Comparison of ENCODE assay signal across 19 cellular contexts in genomic region chr3:167669699-167670098, GRCh38. TPM values are rescaled to one million over a fixed set of nuclear protein-coding genes. Genes with fewer than 3 reads are reported as not detected.
DNase-seq lines count a peak whose midpoint lies in the region; ATAC-seq, FAIRE-seq and TF ChIP-seq lines count a peak whose summit lies in the region.
"Had no signal": no experiment of that assay in that cellular context is flagged by ENCODE, and none has a peak within 500 bp of the region (broad histone marks: within the 10 kb centered on the region; RNA-seq: fewer than 3 reads in every experiment).

No MANE protein-coding gene starts in this region.

- H3K4me1 ChIP-seq in HUES6 (ENCODE audit: control insufficient read depth, insufficient read depth, low read length) (no peaks in the 10 kb centered on the region), K562 (replicated peaks in 1 of 2; ENCODE audit: control insufficient read depth in 2 of 2, insufficient read depth in 2 of 2, low read length in 2 of 2) (no peaks in the 10 kb centered on the region), HepG2 (ENCODE audit: insufficient read depth, low read length) (no peaks in the 10 kb centered on the region), small intestine (ENCODE audit: control insufficient read depth in 2 of 2, insufficient read depth in 1 of 2, low read depth in 1 of 2, low read length in 1 of 2) (peaks cover 0 to 7% of the 10 kb centered on the region in 2 donors)
- H3K4me1 ChIP-seq: A549, BE2C had no signal

- ATAC-seq in K562 (peak; percentile 16), HepG2 (peak; percentile 59)
- ATAC-seq: A549, GM12878 had no signal

- no peaks in the 10 kb centered on the region for H3K9me3 ChIP-seq in HUES6 (ENCODE audit: control insufficient read depth, insufficient read depth, low read depth, low read length)
- no peaks in the 10 kb centered on the region for H3K9me3 ChIP-seq in K562 (replicated peaks; ENCODE audit: control insufficient read depth, insufficient read depth, low read depth, low read length)
- H3K9me3 ChIP-seq in HepG2 (ENCODE audit: low read length): no peaks in the 10 kb centered on the region
- no peaks in the 10 kb centered on the region for H3K9me3 ChIP-seq in small intestine (ENCODE audit: control insufficient read depth, low read depth)
- H3K9me3 ChIP-seq: BE2C, HAP-1 had no signal

- 0 out of 2 replicates have a peak overlapping the region, but pooled peaks have one; percentile 4 for H3K27ac ChIP-seq in HUES6 (ENCODE audit: low read depth, low read length)
- H3K27ac ChIP-seq in K562 (ENCODE audit: extremely low read depth, low read depth, low read length): no peak overlapping the region
- no peak overlapping the region for H3K27ac ChIP-seq in HepG2 (ENCODE audit: extremely low read length, insufficient read depth, low read length)
- peak overlapping the region in 1 of 2 donors; percentile 51 for H3K27ac ChIP-seq in small intestine (ENCODE audit: low read depth in 1 of 2, low read length in 1 of 2)
- H3K27ac ChIP-seq: A549, C4-2B, GM23248 had no signal

- TF ChIP-seq RAD21 in K562 (CRISPR knock-in tag; conservative IDR thresholded peaks at IDR 0.05 in 1 of 2, IDR thresholded peaks at IDR 0.05 in 1 of 2): no peak
- no peak for TF ChIP-seq RAD21 in HepG2 (CRISPR knock-in tag; IDR thresholded peaks at IDR 0.05)

- H4K20me1 ChIP-seq in K562 (replicated peaks; ENCODE audit: control insufficient read depth, insufficient read depth, low read length) (no peaks in the 10 kb centered on the region), HepG2 (ENCODE audit: insufficient read depth, low read length) (no peaks in the 10 kb centered on the region)

- POLR2A ChIA-PET in K562 (lab: Yijun Ruan, JAX) (interaction anchor here (0.8 kb wide), 1 partner anchor 16 kb away, joined by 3 read pairs; the partner anchor contains the start of gene WDR49), HepG2 (lab: Yijun Ruan, JAX) (no interaction called here)

- TF ChIP-seq POLR2A in K562 (conservative IDR thresholded peaks at IDR 0.05): peak; percentile 60
- TF ChIP-seq POLR2A in HepG2 (IDR thresholded peaks at IDR 0.05; ENCODE audit: insufficient read depth in 1 of 2, low read depth in 2 of 2, low read length in 2 of 2): no peak
- no peak for TF ChIP-seq POLR2A in lower leg skin (IDR thresholded peaks at IDR 0.05)

- H3K4me2 ChIP-seq in K562 (ENCODE audit: insufficient read depth, low read length) (no peak overlapping the region), HepG2 (ENCODE audit: low read depth, low read length) (no peak overlapping the region)
- H3K4me2 ChIP-seq: A549 had no signal

- H3K9me1 ChIP-seq in K562 (ENCODE audit: control insufficient read depth, insufficient read depth, low read length): no peaks in the 10 kb centered on the region

- no peak overlapping the region for H3K9ac ChIP-seq in HUES6 (ENCODE audit: low read length)
- H3K9ac ChIP-seq in K562 (ENCODE audit: insufficient read depth in 1 of 2, low read depth in 2 of 2, low read length in 2 of 2): no peak overlapping the region
- H3K9ac ChIP-seq in HepG2 (ENCODE audit: insufficient read depth, low read depth, low read length): no peak overlapping the region
- H3K9ac ChIP-seq: GM23248 had no signal

- H3K27me3 ChIP-seq in HUES6 (ENCODE audit: control insufficient read depth, insufficient read depth, low read length) (no peaks in the 10 kb centered on the region), K562 (ENCODE audit: control insufficient read depth in 2 of 2, insufficient read depth in 2 of 2, low read length in 2 of 2) (no peaks in the 10 kb centered on the region), HepG2 (ENCODE audit: control insufficient read depth in 1 of 2, insufficient read depth in 2 of 2, low read length in 2 of 2) (no peaks in the 10 kb centered on the region), small intestine (ENCODE audit: control insufficient read depth in 2 of 2, insufficient read depth in 2 of 2, low read length in 2 of 2) (no peaks in the 10 kb centered on the region)
- H3K27me3 ChIP-seq: BE2C had no signal

- CTCF ChIA-PET in K562 (lab: Yijun Ruan, JAX; ENCODE audit: low intra/inter-chr PET ratio) (no interaction called here), HepG2 (lab: Yijun Ruan, JAX; ENCODE audit: low intra/inter-chr PET ratio, low total read pairs) (no interaction called here)

- H2AFZ ChIP-seq in K562 (ENCODE audit: low read depth, low read length): no peak overlapping the region
- H2AFZ ChIP-seq in HepG2 (ENCODE audit: low read length): no peak overlapping the region
- H2AFZ ChIP-seq: GM23248 had no signal

- TF ChIP-seq EP300 in K562 (IDR thresholded peaks at IDR 0.05; ENCODE audit: low read length): no peak
- TF ChIP-seq EP300 in HepG2 (IDR thresholded peaks at IDR 0.05; ENCODE audit: low read depth in 2 of 2, low read length in 2 of 2): no peak
- no peak for TF ChIP-seq EP300 in HepG2 (CRISPR knock-in tag; IDR thresholded peaks at IDR 0.05; ENCODE audit: borderline replicate concordance)

- in situ Hi-C loops in K562 (cut with MboI): no loop called here
- in situ Hi-C loops in HepG2 (cut with HindIII; ENCODE audit: extremely low pct_ligation_motif_present, low pct_unique_long_range_greater_than_20kb): no loop called here

- no peak for TF ChIP-seq CTCF in K562 (IDR thresholded peaks at IDR 0.05 in 2 of 3, conservative IDR thresholded peaks at IDR 0.05 in 1 of 3; ENCODE audit: insufficient read depth in 2 of 3, low read depth in 1 of 3, low read length in 3 of 3)
- TF ChIP-seq CTCF in HepG2 (CRISPR knock-in tag; IDR thresholded peaks at IDR 0.05): no peak
- no peak for TF ChIP-seq CTCF in lower leg skin (IDR thresholded peaks at IDR 0.05)

- FAIRE-seq in K562 (lab: Jason Lieb, UNC) (no peak), HepG2 (lab: Jason Lieb, UNC) (no peak), small intestine (lab: Jason Lieb, UNC) (no peak)
- FAIRE-seq: A549, GM12878, GM18507, HTR-8/SVneo had no signal

- BruUV-seq in K562 (replicated peaks; lab: Mats Ljungman, UMichigan) (no TSS peak), HepG2 (replicated peaks; lab: Mats Ljungman, UMichigan) (no TSS peak)

- no peak overlapping the region for H3K4me3 ChIP-seq in HUES6 (ENCODE audit: low read depth, low read length)
- no peak overlapping the region for H3K4me3 ChIP-seq in K562
- H3K4me3 ChIP-seq in HepG2 (replicated peaks in 1 of 3; ENCODE audit: insufficient read depth in 1 of 3, low read depth in 2 of 3, low read length in 3 of 3): no peak overlapping the region
- no peak overlapping the region for H3K4me3 ChIP-seq in small intestine (ENCODE audit: low read depth in 1 of 2, low read length in 2 of 2)
- H3K4me3 ChIP-seq in lower leg skin (ENCODE audit: low read depth, poor library complexity, severe bottlenecking): no peak overlapping the region
- H3K4me3 ChIP-seq: A549, GM12878, GM23248, HAP-1 had no signal

- DNase-seq in K562 (ENCODE audit: extremely low read depth in 1 of 4, low spot score in 3 of 4) (no peak), HepG2 (ENCODE audit: low spot score) (no peak), small intestine (peak; percentile 73), lower leg skin (ENCODE audit: low spot score in 2 of 2) (no peak), SIG-M5 treated with dmso at 0.1 percent for 504 hours (lab: John Stamatoyannopoulos, UW; ENCODE audit: unreplicated experiment) (no peak), GOT3 (lab: John Stamatoyannopoulos, UW) (no peak)
- DNase-seq: BE2C; CD4-positive, alpha-beta memory T cell; DMS79; GM23248 had no signal

- H3K36me3 ChIP-seq in HUES6 (ENCODE audit: control insufficient read depth, insufficient read depth, low read length) (peaks cover 22% of the 10 kb centered on the region), K562 (ENCODE audit: control insufficient read depth, insufficient read depth, low read length) (peaks cover 11% of the 10 kb centered on the region; the same call in 2 of the 3 replicates), HepG2 (replicated peaks in 1 of 2; ENCODE audit: control insufficient read depth in 1 of 2, insufficient read depth in 2 of 2, low read length in 2 of 2) (no peaks in the 10 kb centered on the region), small intestine (ENCODE audit: control insufficient read depth in 2 of 2, insufficient read depth in 2 of 2, low read length in 2 of 2) (peaks cover 2 to 3% of the 10 kb centered on the region in 2 donors)
- H3K36me3 ChIP-seq: BE2C, HAP-1 had no signal

- intact Hi-C loops in K562 (cut with micrococcal nuclease) (no loop called here), HepG2 (cut with micrococcal nuclease; ENCODE audit: unreplicated experiment) (no loop called here), lower leg skin (cut with DNase I; ENCODE audit: low total_unique reads) (no loop called here)

- 69% methylated on average over 1 of the region's 1 CpG for WGBS in K562 (ENCODE audit: insufficient coverage, low coverage, missing lambda C conversion rate)
- 40% methylated on average over 1 of the region's 1 CpG for WGBS in HepG2 (ENCODE audit: low lambda C conversion rate)
- WGBS in small intestine, 3 donors: 19 to 54% (median 38%) methylated on average over 1 of the region's 1 CpG
- WGBS in lower leg skin, 2 donors: 84 to 97% methylated on average over 1 of the region's 1 CpG

- H3K79me2 ChIP-seq in K562 (ENCODE audit: control insufficient read depth, insufficient read depth, low read length) (no peaks in the 10 kb centered on the region), HepG2 (ENCODE audit: insufficient read depth, low read length) (no peaks in the 10 kb centered on the region)

RNA-seq across cellular contexts. Expression of gene WDR49, which starts 16.0 kb away (rescaled TPM):
- total RNA-seq in K562 (2011; cell fraction: chromatin; rRNA removed; ENCODE audit: low replicate concordance): 0.32 TPM in 1 of 2 replicates, not detected in the other
- not detected in 2 replicates for total RNA-seq in K562 (2011; cell fraction: nucleolus; rRNA removed)
- total RNA-seq in K562 (2011; cell fraction: nucleoplasm; rRNA removed): not detected in 2 replicates
- total RNA-seq in K562 (2014; rRNA removed) (not detected in 2 replicates), K562 (2014; rRNA removed; fragmentation: Illumina TruSeq; extraction: Trizol) (not detected in 2 replicates), K562 (2015; rRNA removed; fragmentation: Illumina TruSeq; extraction: Trizol) (not detected in 2 replicates), K562 (2021) (not detected in 2 replicates), HepG2 (2016; rRNA removed; fragmentation: Illumina TruSeq; extraction: Trizol) (0.04 TPM in 1 of 2 replicates, not detected in the other), lower leg skin (under 1 TPM in 2 of 4 donors, not detected in 2; 0.26 to 0.52 TPM)
- polyA plus RNA-seq in K562 (2011; rRNA removed) (0.04 TPM in 1 of 2 replicates, not detected in the other), K562 (2014; fragmentation: Illumina TruSeq; extraction: Trizol) (not detected in 2 replicates), K562 (2014; fragmentation: Nextera tagmentation; extraction: Ambion mirVana) (not detected), K562 (2014; rRNA removed) (not detected in 2 replicates), HepG2 (2011; rRNA removed) (not detected in 2 replicates), small intestine (1 to 10 TPM in 2 of 3 donors, under 1 TPM in 1; 0.60 to 5.6 (median 3.8) TPM)
- polyA plus RNA-seq in K562 (2011; cell fraction: cytosol; rRNA removed): not detected in 2 replicates
- polyA plus RNA-seq in K562 (2011; cell fraction: nucleus; rRNA removed): not detected in 2 replicates
- polyA plus RNA-seq in K562 (2012): not detected in 2 replicates
- 0.21 TPM in 1 of 2 replicates, not detected in the other for polyA minus RNA-seq in K562 (2011; rRNA and poly(A)+ RNA removed)
- not detected in 2 replicates for polyA minus RNA-seq in K562 (2011; cell fraction: cytosol; rRNA and poly(A)+ RNA removed)
- 0.11 and 0.13 TPM in 2 replicates for polyA minus RNA-seq in K562 (2011; cell fraction: nucleus; rRNA and poly(A)+ RNA removed)
- total RNA-seq in HepG2 (2016; cell fraction: cytosol; rRNA removed; fragmentation: Illumina TruSeq; extraction: Trizol; ENCODE audit: low read depth): 0.35 and 1.0 TPM in 2 replicates
- 0.02 TPM in 1 of 2 replicates, not detected in the other for total RNA-seq in HepG2 (2016; cell fraction: insoluble cytoplasmic fraction; rRNA removed; fragmentation: Illumina TruSeq; extraction: Trizol)
- 0.21 and 0.31 TPM in 2 replicates for total RNA-seq in HepG2 (2016; cell fraction: membrane; rRNA removed; fragmentation: Illumina TruSeq; extraction: Trizol)
- not detected in 2 replicates for total RNA-seq in HepG2 (2016; cell fraction: nucleus; rRNA removed; fragmentation: Illumina TruSeq; extraction: Trizol)
- polyA plus RNA-seq in HepG2 (2011; cell fraction: cytosol; rRNA removed): not detected in 2 replicates
- polyA plus RNA-seq in HepG2 (2011; cell fraction: nucleus; rRNA removed): not detected in 2 replicates
- polyA plus RNA-seq in HepG2 (2012): not detected in 2 replicates
- polyA plus RNA-seq in HepG2 (2016; cell fraction: cytosol; fragmentation: Illumina TruSeq; extraction: Trizol; ENCODE audit: low read depth): not detected in 2 replicates
- polyA plus RNA-seq in HepG2 (2016; cell fraction: insoluble cytoplasmic fraction; fragmentation: Illumina TruSeq; extraction: Trizol; ENCODE audit: low read depth): not detected in 2 replicates
- not detected in 2 replicates for polyA plus RNA-seq in HepG2 (2016; cell fraction: membrane; fragmentation: Illumina TruSeq; extraction: Trizol; ENCODE audit: low read depth)
- polyA plus RNA-seq in HepG2 (2016; cell fraction: nucleus; fragmentation: Illumina TruSeq; extraction: Trizol; ENCODE audit: insufficient read depth, low read depth): not detected in 2 replicates
- not detected in 2 replicates for polyA minus RNA-seq in HepG2 (2011; rRNA and poly(A)+ RNA removed; ENCODE audit: low replicate concordance)
- polyA minus RNA-seq in HepG2 (2011; cell fraction: cytosol; rRNA and poly(A)+ RNA removed): not detected in 2 replicates
- polyA minus RNA-seq in HepG2 (2011; cell fraction: nucleus; rRNA and poly(A)+ RNA removed): 0.25 TPM in 1 of 2 replicates, not detected in the other
- total RNA-seq: G401, GM23248 had no signal
- polyA plus RNA-seq: A549; AG04450; CD4-positive, alpha-beta memory T cell; GM23248 had no signal
